1 cellular context compared by ENCODE assay signal in the genomic region with DNA sequence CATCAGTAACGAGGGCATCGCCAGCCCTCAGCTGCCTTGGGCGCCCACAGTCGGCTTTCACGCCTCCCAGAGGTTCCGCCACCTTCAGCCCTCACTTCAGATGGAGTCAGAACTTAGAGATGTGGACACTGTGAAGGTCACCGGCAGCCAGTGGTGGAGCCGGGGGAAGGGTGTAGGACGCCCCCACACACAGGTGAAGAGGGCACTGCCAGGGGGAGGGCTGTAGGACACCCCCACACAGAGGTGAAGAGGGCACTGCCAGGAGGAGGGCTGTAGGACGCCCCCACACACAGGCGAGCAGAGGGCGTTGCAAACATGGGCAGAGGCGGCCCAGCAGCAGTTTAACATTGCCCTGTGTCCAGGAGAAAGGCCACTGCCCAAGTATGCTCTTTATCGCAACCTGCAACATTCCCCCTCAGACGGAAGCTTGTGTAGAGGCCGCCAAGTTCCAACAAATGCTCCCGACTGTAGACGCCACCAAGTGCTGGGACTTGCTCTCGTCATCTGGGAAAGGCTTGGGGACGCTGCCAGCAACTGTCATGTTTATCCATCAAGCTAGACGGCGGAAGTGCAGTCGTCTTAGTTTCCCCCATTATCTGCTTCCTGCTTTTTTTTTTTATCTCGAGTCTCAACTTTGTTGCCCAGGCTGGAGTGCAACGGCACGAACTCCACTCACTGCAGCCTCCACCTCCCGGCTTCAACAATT.
TF ChIP-seq lines count a peak whose summit lies in the region.

No MANE protein-coding gene starts in this region.

TF ChIP-seq in HepG2, 621 proteins besides CTCF, POLR2A, EP300 and RAD21 (continued from another document):
- TF ChIP-seq, protein P1, sequence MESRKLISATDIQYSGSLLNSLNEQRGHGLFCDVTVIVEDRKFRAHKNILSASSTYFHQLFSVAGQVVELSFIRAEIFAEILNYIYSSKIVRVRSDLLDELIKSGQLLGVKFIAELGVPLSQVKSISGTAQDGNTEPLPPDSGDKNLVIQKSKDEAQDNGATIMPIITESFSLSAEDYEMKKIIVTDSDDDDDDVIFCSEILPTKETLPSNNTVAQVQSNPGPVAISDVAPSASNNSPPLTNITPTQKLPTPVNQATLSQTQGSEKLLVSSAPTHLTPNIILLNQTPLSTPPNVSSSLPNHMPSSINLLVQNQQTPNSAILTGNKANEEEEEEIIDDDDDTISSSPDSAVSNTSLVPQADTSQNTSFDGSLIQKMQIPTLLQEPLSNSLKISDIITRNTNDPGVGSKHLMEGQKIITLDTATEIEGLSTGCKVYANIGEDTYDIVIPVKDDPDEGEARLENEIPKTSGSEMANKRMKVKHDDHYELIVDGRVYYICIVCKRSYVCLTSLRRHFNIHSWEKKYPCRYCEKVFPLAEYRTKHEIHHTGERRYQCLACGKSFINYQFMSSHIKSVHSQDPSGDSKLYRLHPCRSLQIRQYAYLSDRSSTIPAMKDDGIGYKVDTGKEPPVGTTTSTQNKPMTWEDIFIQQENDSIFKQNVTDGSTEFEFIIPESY (CRISPR knock-in tag; IDR thresholded peaks at IDR 0.05): no peak
- TF ChIP-seq, protein P2, sequence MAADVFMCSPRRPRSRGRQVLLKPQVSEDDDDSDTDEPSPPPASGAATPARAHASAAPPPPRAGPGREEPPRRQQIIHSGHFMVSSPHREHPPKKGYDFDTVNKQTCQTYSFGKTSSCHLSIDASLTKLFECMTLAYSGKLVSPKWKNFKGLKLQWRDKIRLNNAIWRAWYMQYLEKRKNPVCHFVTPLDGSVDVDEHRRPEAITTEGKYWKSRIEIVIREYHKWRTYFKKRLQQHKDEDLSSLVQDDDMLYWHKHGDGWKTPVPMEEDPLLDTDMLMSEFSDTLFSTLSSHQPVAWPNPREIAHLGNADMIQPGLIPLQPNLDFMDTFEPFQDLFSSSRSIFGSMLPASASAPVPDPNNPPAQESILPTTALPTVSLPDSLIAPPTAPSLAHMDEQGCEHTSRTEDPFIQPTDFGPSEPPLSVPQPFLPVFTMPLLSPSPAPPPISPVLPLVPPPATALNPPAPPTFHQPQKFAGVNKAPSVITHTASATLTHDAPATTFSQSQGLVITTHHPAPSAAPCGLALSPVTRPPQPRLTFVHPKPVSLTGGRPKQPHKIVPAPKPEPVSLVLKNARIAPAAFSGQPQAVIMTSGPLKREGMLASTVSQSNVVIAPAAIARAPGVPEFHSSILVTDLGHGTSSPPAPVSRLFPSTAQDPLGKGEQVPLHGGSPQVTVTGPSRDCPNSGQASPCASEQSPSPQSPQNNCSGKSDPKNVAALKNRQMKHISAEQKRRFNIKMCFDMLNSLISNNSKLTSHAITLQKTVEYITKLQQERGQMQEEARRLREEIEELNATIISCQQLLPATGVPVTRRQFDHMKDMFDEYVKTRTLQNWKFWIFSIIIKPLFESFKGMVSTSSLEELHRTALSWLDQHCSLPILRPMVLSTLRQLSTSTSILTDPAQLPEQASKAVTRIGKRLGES (CRISPR knock-in tag; IDR thresholded peaks at IDR 0.05; ENCODE audit: borderline replicate concordance): no peak
- TF ChIP-seq MATR3 (CRISPR knock-in tag; IDR thresholded peaks at IDR 0.05): no peak
- TF ChIP-seq, protein P3, sequence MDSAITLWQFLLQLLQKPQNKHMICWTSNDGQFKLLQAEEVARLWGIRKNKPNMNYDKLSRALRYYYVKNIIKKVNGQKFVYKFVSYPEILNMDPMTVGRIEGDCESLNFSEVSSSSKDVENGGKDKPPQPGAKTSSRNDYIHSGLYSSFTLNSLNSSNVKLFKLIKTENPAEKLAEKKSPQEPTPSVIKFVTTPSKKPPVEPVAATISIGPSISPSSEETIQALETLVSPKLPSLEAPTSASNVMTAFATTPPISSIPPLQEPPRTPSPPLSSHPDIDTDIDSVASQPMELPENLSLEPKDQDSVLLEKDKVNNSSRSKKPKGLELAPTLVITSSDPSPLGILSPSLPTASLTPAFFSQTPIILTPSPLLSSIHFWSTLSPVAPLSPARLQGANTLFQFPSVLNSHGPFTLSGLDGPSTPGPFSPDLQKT (CRISPR knock-in tag; IDR thresholded peaks at IDR 0.05; ENCODE audit: borderline replicate concordance): no peak
